ENCODE assay signal across 18 cellular contexts in the genomic region with DNA sequence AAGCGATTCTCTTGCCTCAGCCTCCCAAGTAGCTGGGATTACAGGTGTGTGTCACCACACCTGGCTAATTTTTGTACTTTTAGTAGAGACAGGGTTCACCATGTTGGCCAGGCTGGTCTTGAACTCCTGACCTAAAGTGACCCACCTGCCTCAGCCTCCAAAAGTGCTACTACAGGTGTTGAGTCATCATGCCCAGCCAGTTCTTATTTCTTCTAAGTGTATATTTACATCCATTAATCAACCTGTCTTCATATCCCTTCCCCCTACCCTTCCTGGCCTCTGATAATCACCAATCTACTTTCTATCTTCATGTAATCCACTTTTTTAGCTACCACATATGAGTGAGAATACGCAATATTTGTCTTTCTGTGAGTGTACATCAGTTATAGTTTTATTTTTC. TPM values are rescaled to one million over a fixed set of nuclear protein-coding genes. Genes with fewer than 3 reads are reported as not detected.
"Had no signal": no experiment of that assay in that cellular context is flagged by ENCODE, and none has a peak within 500 bp of the region (broad histone marks: within the 10 kb centered on the region; RNA-seq: fewer than 3 reads in every experiment).

No MANE protein-coding gene starts in this region.

RNA-seq across cellular contexts. Expression of a gene that starts 42.4 kb away (rescaled TPM):
- total RNA-seq: chondrocyte, dermis microvascular lymphatic vessel endothelial cell, endothelial cell of umbilical vein, esophagus mucosa, esophagus squamous epithelium, glomerular endothelial cell, heart right ventricle, kidney epithelial cell, left cardiac atrium, left lung, left ventricle myocardium superior, lower leg skin, lower lobe of right lung, lung microvascular endothelial cell, mesenteric fat pad, mononuclear cell had no signal
- polyA plus RNA-seq: endothelial cell of umbilical vein, heart right ventricle, keratinocyte had no signal

RNA-seq across cellular contexts. Expression of a gene that starts 53.7 kb away (rescaled TPM):
- total RNA-seq: chondrocyte, dermis microvascular lymphatic vessel endothelial cell, endodermal cell, endothelial cell of umbilical vein, esophagus mucosa, esophagus squamous epithelium, glomerular endothelial cell, kidney epithelial cell, left cardiac atrium, left lung, left ventricle myocardium superior, lower lobe of right lung, lung microvascular endothelial cell, mesenteric fat pad, mononuclear cell had no signal
- polyA plus RNA-seq: endothelial cell of umbilical vein, heart right ventricle, keratinocyte had no signal
